ENCODE assay signal across 9 cellular contexts in genomic region chr15:82679626-82680199, GRCh38. TPM values are rescaled to one million over a fixed set of nuclear protein-coding genes. Genes with fewer than 3 reads are reported as not detected.
DNase-seq lines count a peak whose midpoint lies in the region; ATAC-seq lines count a peak whose summit lies in the region.
"Had no signal": no experiment of that assay in that cellular context is flagged by ENCODE, and none has a peak within 500 bp of the region (broad histone marks: within the 10 kb centered on the region; RNA-seq: fewer than 3 reads in every experiment).

No MANE protein-coding gene starts in this region.

- no peak for ATAC-seq in activated T-cell treated with anti-CD3 and anti-CD28 coated beads, Interleukin-2, amount 50 U/mL, for 72 hours (replicated peaks in 1 of 2)
- no peak for ATAC-seq in stimulated activated effector memory CD8-positive, alpha-beta T cell treated with anti-CD3 and anti-CD28 coated beads, Interleukin-12 subunit alpha, Interleukin-12 subunit beta, amount 100 ng/mL, for 72 hours
- ATAC-seq in GM18861 (IDR thresholded peaks at IDR 0.05; ENCODE audit: unreplicated experiment) (no peak), GM21526 (IDR thresholded peaks at IDR 0.05; ENCODE audit: low FRiP score, unreplicated experiment) (no peak)

- peak overlapping the region; percentile 81 to 94 for H3K4me3 Mint-ChIP-seq in activated T-cell treated with anti-CD3 and anti-CD28 coated beads, Interleukin-2, amount 50 U/mL, for 72 hours
- peak overlapping the region; percentile 82 for H3K4me3 Mint-ChIP-seq in stimulated activated effector memory CD8-positive, alpha-beta T cell treated with anti-CD3 and anti-CD28 coated beads, Interleukin-12 subunit alpha, Interleukin-12 subunit beta, amount 100 ng/mL, for 72 hours

- H3K36me3 ChIP-seq in HUES6 (ENCODE audit: control insufficient read depth, insufficient read depth, low read length) (peaks cover 8% of the 10 kb centered on the region; the same call in 1 of the 2 replicates), iPS-20b (ENCODE audit: insufficient read depth, low read depth, low read length) (no peaks in the 10 kb centered on the region)

- H3K4me3 ChIP-seq in HUES6 (ENCODE audit: low read depth, low read length): peak overlapping the region; percentile 81
- H3K4me3 ChIP-seq in iPS-20b (ENCODE audit: low read length): peak overlapping the region; percentile 89

- H3K27ac Mint-ChIP-seq in activated T-cell treated with anti-CD3 and anti-CD28 coated beads, Interleukin-2, amount 50 U/mL, for 72 hours: no peak overlapping the region
- no peak overlapping the region for H3K27ac Mint-ChIP-seq in stimulated activated effector memory CD8-positive, alpha-beta T cell treated with anti-CD3 and anti-CD28 coated beads, Interleukin-12 subunit alpha, Interleukin-12 subunit beta, amount 100 ng/mL, for 72 hours

- H3K4me1 Mint-ChIP-seq in activated T-cell treated with anti-CD3 and anti-CD28 coated beads, Interleukin-2, amount 50 U/mL, for 72 hours (ENCODE audit: low read depth): peaks cover 9% of the 10 kb centered on the region
- peaks cover 17% of the 10 kb centered on the region for H3K4me1 Mint-ChIP-seq in stimulated activated effector memory CD8-positive, alpha-beta T cell treated with anti-CD3 and anti-CD28 coated beads, Interleukin-12 subunit alpha, Interleukin-12 subunit beta, amount 100 ng/mL, for 72 hours

- no peak for DNase-seq in activated T-cell treated with anti-CD3 and anti-CD28 coated beads, Interleukin-2, amount 50 U/mL, for 72 hours
- no peak for DNase-seq in stimulated activated effector memory CD8-positive, alpha-beta T cell treated with anti-CD3 and anti-CD28 coated beads, Interleukin-12 subunit alpha, Interleukin-12 subunit beta, amount 100 ng/mL, for 72 hours (ENCODE audit: low spot score in 2 of 2)
- DNase-seq in pons (ENCODE audit: low spot score) (no peak), inferior parietal cortex (ENCODE audit: extremely low spot score) (no peak)
- DNase-seq: NCI-H1436 treated with DMSO at 0.1 percent for 48 hours had no signal

- H3K27me3 Mint-ChIP-seq in activated T-cell treated with anti-CD3 and anti-CD28 coated beads, Interleukin-2, amount 50 U/mL, for 72 hours (ENCODE audit: low read depth): peaks cover 12% of the 10 kb centered on the region

- H3K9ac ChIP-seq in HUES6 (ENCODE audit: low read length) (peak overlapping the region; percentile 40), iPS-20b (ENCODE audit: low read depth, low read length) (peak overlapping the region; percentile 51; the same call in 1 of the 2 replicates)

- H3K9me3 ChIP-seq in HUES6 (ENCODE audit: control insufficient read depth, insufficient read depth, low read depth, low read length) (no peaks in the 10 kb centered on the region), iPS-20b (ENCODE audit: insufficient read depth, low read depth, low read length) (no peaks in the 10 kb centered on the region)

- H3K36me3 Mint-ChIP-seq in activated T-cell treated with anti-CD3 and anti-CD28 coated beads, Interleukin-2, amount 50 U/mL, for 72 hours (ENCODE audit: insufficient read depth in 2 of 2): no peaks in the 10 kb centered on the region
- H3K36me3 Mint-ChIP-seq in stimulated activated effector memory CD8-positive, alpha-beta T cell treated with anti-CD3 and anti-CD28 coated beads, Interleukin-12 subunit alpha, Interleukin-12 subunit beta, amount 100 ng/mL, for 72 hours: peaks cover 7% of the 10 kb centered on the region

- no peaks in the 10 kb centered on the region for H3K9me3 Mint-ChIP-seq in activated T-cell treated with anti-CD3 and anti-CD28 coated beads, Interleukin-2, amount 50 U/mL, for 72 hours
- H3K9me3 Mint-ChIP-seq in stimulated activated effector memory CD8-positive, alpha-beta T cell treated with anti-CD3 and anti-CD28 coated beads, Interleukin-12 subunit alpha, Interleukin-12 subunit beta, amount 100 ng/mL, for 72 hours: no peaks in the 10 kb centered on the region

- H3K27ac ChIP-seq in HUES6 (ENCODE audit: low read depth, low read length): no peak overlapping the region
- H3K27ac ChIP-seq in iPS-20b (ENCODE audit: low read length): no peak overlapping the region

- H3K27me3 ChIP-seq in HUES6 (ENCODE audit: control insufficient read depth, insufficient read depth, low read length) (peaks cover 18% of the 10 kb centered on the region), iPS-20b (ENCODE audit: insufficient read depth, low read length) (peaks cover 34% of the 10 kb centered on the region)

- peaks cover 12% of the 10 kb centered on the region for H3K4me1 ChIP-seq in HUES6 (ENCODE audit: control insufficient read depth, insufficient read depth, low read length)
- H3K4me1 ChIP-seq in iPS-20b (ENCODE audit: insufficient read depth, low read length): peaks cover 5% of the 10 kb centered on the region

RNA-seq across cellular contexts. Expression of gene AP3B2, which starts 30.0 kb away (rescaled TPM):
- total RNA-seq in activated T-cell treated with anti-CD3 and anti-CD28 coated beads, Interleukin-2, amount 50 U/mL, for 72 hours: 1 to 10 TPM; 1.7 to 7.5 TPM

RNA-seq across cellular contexts. Expression of gene CPEB1, which starts 32.5 kb away (rescaled TPM):
- total RNA-seq in activated T-cell treated with anti-CD3 and anti-CD28 coated beads, Interleukin-2, amount 50 U/mL, for 72 hours: 1 to 10 TPM in 1 of 2 donors, under 1 TPM in 1; 0.48 to 1.1 TPM
